ENCODE assay signal across 1 cellular context in the genomic region with DNA sequence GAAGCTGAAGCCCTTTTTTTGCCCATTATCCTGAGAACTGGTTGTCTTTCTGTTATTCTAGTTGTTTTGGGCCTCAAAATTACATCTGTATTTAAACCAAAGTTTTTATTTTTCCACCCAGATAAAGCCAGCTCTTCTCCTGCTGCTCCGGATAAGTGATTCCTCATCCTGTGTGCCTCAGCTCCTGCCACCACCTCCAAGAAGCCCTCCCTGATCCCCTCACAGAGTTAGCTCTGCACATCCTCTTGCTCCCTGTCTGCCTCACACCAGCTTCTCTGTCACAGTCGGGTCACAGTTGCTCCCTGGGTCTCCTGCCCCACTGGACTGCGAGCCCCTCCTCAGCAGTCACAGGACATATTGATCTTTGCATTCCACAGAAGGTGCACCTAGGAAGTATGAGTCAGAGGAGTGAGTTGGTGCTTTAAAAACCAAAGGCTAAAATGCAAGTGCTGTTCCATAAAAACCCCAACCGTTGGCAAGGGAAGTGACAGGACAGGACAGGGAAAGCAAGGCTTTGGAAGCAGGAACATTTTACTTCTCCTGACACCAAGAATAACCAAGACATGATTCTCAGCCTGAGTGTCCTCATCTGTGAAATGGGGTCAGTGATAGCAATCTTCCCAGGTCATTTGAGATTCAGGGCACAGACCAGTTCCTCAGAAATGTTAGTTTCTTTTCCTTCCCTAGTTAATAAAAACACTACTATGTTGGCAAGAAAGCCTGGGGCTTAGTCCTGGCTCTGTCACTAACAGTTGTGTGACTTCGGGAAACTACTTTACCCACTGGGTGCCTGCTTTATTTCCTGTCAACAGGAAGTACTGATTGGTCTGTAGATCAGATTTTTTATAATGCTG.
TF ChIP-seq lines count a peak whose summit lies in the region.

No MANE protein-coding gene starts in this region.

TF ChIP-seq in HepG2, 621 proteins besides CTCF, POLR2A, EP300 and RAD21 (continued from another document and continues in another):
- TF ChIP-seq, protein P1, sequence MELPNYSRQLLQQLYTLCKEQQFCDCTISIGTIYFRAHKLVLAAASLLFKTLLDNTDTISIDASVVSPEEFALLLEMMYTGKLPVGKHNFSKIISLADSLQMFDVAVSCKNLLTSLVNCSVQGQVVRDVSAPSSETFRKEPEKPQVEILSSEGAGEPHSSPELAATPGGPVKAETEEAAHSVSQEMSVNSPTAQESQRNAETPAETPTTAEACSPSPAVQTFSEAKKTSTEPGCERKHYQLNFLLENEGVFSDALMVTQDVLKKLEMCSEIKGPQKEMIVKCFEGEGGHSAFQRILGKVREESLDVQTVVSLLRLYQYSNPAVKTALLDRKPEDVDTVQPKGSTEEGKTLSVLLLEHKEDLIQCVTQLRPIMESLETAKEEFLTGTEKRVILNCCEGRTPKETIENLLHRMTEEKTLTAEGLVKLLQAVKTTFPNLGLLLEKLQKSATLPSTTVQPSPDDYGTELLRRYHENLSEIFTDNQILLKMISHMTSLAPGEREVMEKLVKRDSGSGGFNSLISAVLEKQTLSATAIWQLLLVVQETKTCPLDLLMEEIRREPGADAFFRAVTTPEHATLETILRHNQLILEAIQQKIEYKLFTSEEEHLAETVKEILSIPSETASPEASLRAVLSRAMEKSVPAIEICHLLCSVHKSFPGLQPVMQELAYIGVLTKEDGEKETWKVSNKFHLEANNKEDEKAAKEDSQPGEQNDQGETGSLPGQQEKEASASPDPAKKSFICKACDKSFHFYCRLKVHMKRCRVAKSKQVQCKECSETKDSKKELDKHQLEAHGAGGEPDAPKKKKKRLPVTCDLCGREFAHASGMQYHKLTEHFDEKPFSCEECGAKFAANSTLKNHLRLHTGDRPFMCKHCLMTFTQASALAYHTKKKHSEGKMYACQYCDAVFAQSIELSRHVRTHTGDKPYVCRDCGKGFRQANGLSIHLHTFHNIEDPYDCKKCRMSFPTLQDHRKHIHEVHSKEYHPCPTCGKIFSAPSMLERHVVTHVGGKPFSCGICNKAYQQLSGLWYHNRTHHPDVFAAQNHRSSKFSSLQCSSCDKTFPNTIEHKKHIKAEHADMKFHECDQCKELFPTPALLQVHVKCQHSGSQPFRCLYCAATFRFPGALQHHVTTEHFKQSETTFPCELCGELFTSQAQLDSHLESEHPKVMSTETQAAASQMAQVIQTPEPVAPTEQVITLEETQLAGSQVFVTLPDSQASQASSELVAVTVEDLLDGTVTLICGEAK (IDR thresholded peaks at IDR 0.05), result no peak
- TF ChIP-seq, protein P1 (CRISPR knock-in tag; IDR thresholded peaks at IDR 0.05), result no peak
- TF ChIP-seq NR2F6 (IDR thresholded peaks at IDR 0.05) (no peak), NR2F6 (CRISPR knock-in tag; IDR thresholded peaks at IDR 0.05) (no peak), KDM3A (CRISPR knock-in tag; IDR thresholded peaks at IDR 0.05; ENCODE audit: low read depth) (no peak), ZC3H4 (CRISPR knock-in tag; IDR thresholded peaks at IDR 0.05; ENCODE audit: borderline replicate concordance) (no peak), SMAD3 (CRISPR knock-in tag; IDR thresholded peaks at IDR 0.05) (no peak), IRF2 (CRISPR knock-in tag; IDR thresholded peaks at IDR 0.05) (no peak), ZBTB37 (CRISPR knock-in tag; IDR thresholded peaks at IDR 0.05) (no peak), ARID5B (CRISPR knock-in tag; IDR thresholded peaks at IDR 0.05) (peak; percentile 67), NFRKB (IDR thresholded peaks at IDR 0.05) (no peak), KLF9 (CRISPR knock-in tag; IDR thresholded peaks at IDR 0.05; ENCODE audit: low read depth) (no peak), ELF1 (CRISPR knock-in tag; IDR thresholded peaks at IDR 0.05) (0 out of 2 replicates have a peak, but pooled peaks have one; percentile 20), ZFP90 (CRISPR knock-in tag; IDR thresholded peaks at IDR 0.05; ENCODE audit: borderline replicate concordance) (no peak), ZNF605 (CRISPR knock-in tag; IDR thresholded peaks at IDR 0.05) (no peak), RNF2 (conservative IDR thresholded peaks at IDR 0.05; ENCODE audit: low read depth) (no peak), SOX5 (CRISPR knock-in tag; IDR thresholded peaks at IDR 0.05; ENCODE audit: borderline replicate concordance) (peak; percentile 25; the same call in 1 of the 2 replicates), ZNF460 (CRISPR knock-in tag; IDR thresholded peaks at IDR 0.05; ENCODE audit: borderline replicate concordance) (no peak), ARNT (IDR thresholded peaks at IDR 0.05) (no peak), ZXDC (CRISPR knock-in tag; IDR thresholded peaks at IDR 0.05) (no peak), TBP (CRISPR knock-in tag; IDR thresholded peaks at IDR 0.05) (no peak), THAP8 (CRISPR knock-in tag; IDR thresholded peaks at IDR 0.05; ENCODE audit: borderline replicate concordance) (no peak), KDM1A (CRISPR knock-in tag; IDR thresholded peaks at IDR 0.05) (no peak), ZBTB3 (CRISPR knock-in tag; IDR thresholded peaks at IDR 0.05; ENCODE audit: borderline replicate concordance, low read depth) (no peak), TCF7 (IDR thresholded peaks at IDR 0.05; ENCODE audit: low read depth) (no peak), RXRB (CRISPR knock-in tag; IDR thresholded peaks at IDR 0.05; ENCODE audit: borderline replicate concordance) (peak; percentile 35; the same call in 1 of the 2 replicates), ZNF292 (CRISPR knock-in tag; IDR thresholded peaks at IDR 0.05; ENCODE audit: borderline replicate concordance, low read depth) (no peak), TMF1 (CRISPR knock-in tag; IDR thresholded peaks at IDR 0.05; ENCODE audit: low read depth) (no peak), ZNF121 (CRISPR knock-in tag; IDR thresholded peaks at IDR 0.05) (no peak), ISL2 (CRISPR knock-in tag; IDR thresholded peaks at IDR 0.05) (no peak), ZNF343 (CRISPR knock-in tag; IDR thresholded peaks at IDR 0.05) (no peak), RARA (CRISPR knock-in tag; IDR thresholded peaks at IDR 0.05) (0 out of 2 replicates have a peak, but pooled peaks have one; percentile 49), GATAD2A (CRISPR knock-in tag; IDR thresholded peaks at IDR 0.05) (peak; percentile 79), ZFP36 (IDR thresholded peaks at IDR 0.05; ENCODE audit: borderline replicate concordance, low read depth, low read length, partially characterized antibody) (peak; percentile 67)
- TF ChIP-seq, protein P2, sequence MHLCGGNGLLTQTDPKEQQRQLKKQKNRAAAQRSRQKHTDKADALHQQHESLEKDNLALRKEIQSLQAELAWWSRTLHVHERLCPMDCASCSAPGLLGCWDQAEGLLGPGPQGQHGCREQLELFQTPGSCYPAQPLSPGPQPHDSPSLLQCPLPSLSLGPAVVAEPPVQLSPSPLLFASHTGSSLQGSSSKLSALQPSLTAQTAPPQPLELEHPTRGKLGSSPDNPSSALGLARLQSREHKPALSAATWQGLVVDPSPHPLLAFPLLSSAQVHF (CRISPR knock-in tag; IDR thresholded peaks at IDR 0.05), result no peak
- TF ChIP-seq, protein P3, sequence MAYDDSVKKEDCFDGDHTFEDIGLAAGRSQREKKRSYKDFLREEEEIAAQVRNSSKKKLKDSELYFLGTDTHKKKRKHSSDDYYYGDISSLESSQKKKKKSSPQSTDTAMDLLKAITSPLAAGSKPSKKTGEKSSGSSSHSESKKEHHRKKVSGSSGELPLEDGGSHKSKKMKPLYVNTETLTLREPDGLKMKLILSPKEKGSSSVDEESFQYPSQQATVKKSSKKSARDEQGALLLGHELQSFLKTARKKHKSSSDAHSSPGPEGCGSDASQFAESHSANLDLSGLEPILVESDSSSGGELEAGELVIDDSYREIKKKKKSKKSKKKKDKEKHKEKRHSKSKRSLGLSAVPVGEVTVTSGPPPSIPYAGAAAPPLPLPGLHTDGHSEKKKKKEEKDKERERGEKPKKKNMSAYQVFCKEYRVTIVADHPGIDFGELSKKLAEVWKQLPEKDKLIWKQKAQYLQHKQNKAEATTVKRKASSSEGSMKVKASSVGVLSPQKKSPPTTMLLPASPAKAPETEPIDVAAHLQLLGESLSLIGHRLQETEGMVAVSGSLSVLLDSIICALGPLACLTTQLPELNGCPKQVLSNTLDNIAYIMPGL (CRISPR knock-in tag; IDR thresholded peaks at IDR 0.05; ENCODE audit: borderline replicate concordance in 1 of 2, low read depth in 1 of 2), result no peak
